ENCODE assay signal across 15 cellular contexts in the genomic region with DNA sequence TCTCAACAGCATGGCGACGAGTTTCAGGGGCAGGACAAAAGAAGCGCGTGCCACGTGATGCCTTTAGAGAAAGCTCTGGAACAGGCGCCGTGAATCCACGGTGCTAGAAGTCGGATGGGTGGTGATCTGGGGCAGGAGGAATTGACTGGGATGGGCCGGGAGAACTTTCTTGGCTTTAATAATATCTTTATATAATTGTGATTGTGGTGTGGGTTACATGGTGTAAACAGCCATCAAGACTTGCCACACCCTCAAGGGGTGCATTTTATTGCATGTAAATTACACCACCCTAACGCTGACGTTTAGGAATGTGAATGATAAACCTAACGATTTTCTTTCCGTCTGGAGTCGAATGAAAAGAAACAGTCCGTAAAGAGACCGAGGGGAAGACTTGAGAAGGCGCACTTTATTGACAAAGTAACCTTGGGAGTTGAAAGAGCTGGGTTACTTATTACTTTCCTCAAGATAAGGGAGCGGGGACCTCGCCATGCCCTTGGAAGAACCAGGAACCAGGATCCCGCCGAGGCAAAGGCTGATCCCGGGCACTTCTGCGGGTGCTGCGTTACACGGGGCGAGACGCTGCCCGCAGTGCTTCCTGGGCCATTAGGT. TPM values are rescaled to one million over a fixed set of nuclear protein-coding genes. Genes with fewer than 3 reads are reported as not detected.
DNase-seq lines count a peak whose midpoint lies in the region; ATAC-seq and TF ChIP-seq lines count a peak whose summit lies in the region.
"Had no signal": no experiment of that assay in that cellular context is flagged by ENCODE, and none has a peak within 500 bp of the region (broad histone marks: within the 10 kb centered on the region; RNA-seq: fewer than 3 reads in every experiment).

No MANE protein-coding gene starts in this region.

- H3K27ac Mint-ChIP-seq in progenitor cell of endocrine pancreas (peak overlapping the region; percentile 96), GM23338 (no peak overlapping the region)
- H3K27ac Mint-ChIP-seq: dendritic cell treated with granulocyte-macrophage colony-stimulating factor and Interleukin-4, amounts not matched to agents 40 ng/mL and 50 ng/mL, for 4 days; naive thymus-derived CD4-positive, alpha-beta T cell; stimulated activated naive CD8-positive, alpha-beta T cell treated with anti-CD3 and anti-CD28 coated beads, Interleukin-15, Interleukin-2, amounts not matched to agents 100 ng/mL and 50 ng/mL, for 24 hours had no signal

- peaks cover 4% of the 10 kb centered on the region for H4K20me1 ChIP-seq in GM23338 (replicated peaks; ENCODE audit: insufficient read depth)

- H3K4me2 ChIP-seq in GM23338 = no peak overlapping the region
- H3K4me2 ChIP-seq: KMS-11 had no signal

- H3K4me1 Mint-ChIP-seq in progenitor cell of endocrine pancreas (ENCODE audit: low read depth) (peaks cover 27% of the 10 kb centered on the region), GM23338 (peaks cover 25% of the 10 kb centered on the region)

- DNase-seq in NCI-H69 (lab: John Stamatoyannopoulos, UW) (peak; percentile 70), epithelial cell of proximal tubule (ENCODE audit: low read depth) (no peak), progenitor cell of endocrine pancreas (ENCODE audit: low spot score, unreplicated experiment) (peak; percentile 58), GM23338 (ENCODE audit: low spot score) (no peak)
- no peak for DNase-seq in stimulated activated CD4-positive, alpha-beta T cell treated with anti-CD3 and anti-CD28 coated beads, Interleukin-4, amount 100 ng/mL, for 4 hours
- DNase-seq in stimulated activated naive CD8-positive, alpha-beta T cell treated with anti-CD3 and anti-CD28 coated beads, Interleukin-15, Interleukin-2, amounts not matched to agents 100 U/mL and 50 U/mL, for 24 hours = no peak
- DNase-seq: activated T-cell treated with anti-CD3 and anti-CD28 coated beads for 4 hours; C1 segment of cervical spinal cord; naive thymus-derived CD4-positive, alpha-beta T cell; NCI-H1417 treated with DMSO at 0.1 percent for 48 hours; NCI-H510A treated with DMSO at 0.1 percent for 48 hours had no signal

- H3K4me1 ChIP-seq in GM23338 (ENCODE audit: insufficient read depth) = peaks cover 18% of the 10 kb centered on the region

- H3K27ac ChIP-seq in GM23338 (ENCODE audit: low read depth) = no peak overlapping the region
- H3K27ac ChIP-seq: KMS-11 had no signal

- peaks cover 3% of the 10 kb centered on the region for H3K27me3 Mint-ChIP-seq in progenitor cell of endocrine pancreas
- H3K27me3 Mint-ChIP-seq in GM23338 (ENCODE audit: insufficient read depth, low read depth, poor library complexity) = peaks cover 22% of the 10 kb centered on the region

- H3K27me3 ChIP-seq in GM23338 (ENCODE audit: insufficient read depth) = peaks cover 29% of the 10 kb centered on the region

- TF ChIP-seq CTCF in epithelial cell of proximal tubule (conservative IDR thresholded peaks at IDR 0.05; ENCODE audit: low read depth, low read length) (no peak), progenitor cell of endocrine pancreas (IDR thresholded peaks at IDR 0.05; ENCODE audit: unreplicated experiment) (no peak), GM23338 (conservative IDR thresholded peaks at IDR 0.05; ENCODE audit: low read depth in 2 of 2) (no peak)

- peak overlapping the region; percentile 45 for H3K4me3 ChIP-seq in epithelial cell of proximal tubule (ENCODE audit: low read depth, low read length)
- H3K4me3 ChIP-seq in GM23338 = no peak overlapping the region

- no peaks in the 10 kb centered on the region for H3K9me3 Mint-ChIP-seq in progenitor cell of endocrine pancreas (ENCODE audit: low read depth)
- H3K9me3 Mint-ChIP-seq in GM23338 = peaks cover 9% of the 10 kb centered on the region
- H3K9me3 Mint-ChIP-seq: dendritic cell treated with granulocyte-macrophage colony-stimulating factor and Interleukin-4, amounts not matched to agents 40 ng/mL and 50 ng/mL, for 4 days; naive thymus-derived CD4-positive, alpha-beta T cell; stimulated activated naive CD8-positive, alpha-beta T cell treated with anti-CD3 and anti-CD28 coated beads, Interleukin-15, Interleukin-2, amounts not matched to agents 100 ng/mL and 50 ng/mL, for 24 hours had no signal

- no peaks in the 10 kb centered on the region for H3K79me2 ChIP-seq in GM23338 (replicated peaks; ENCODE audit: insufficient read depth)

- H3K36me3 ChIP-seq in GM23338 (ENCODE audit: insufficient read depth) = no peaks in the 10 kb centered on the region

- peaks cover 19% of the 10 kb centered on the region for H3F3A ChIP-seq in GM23338 (replicated peaks; ENCODE audit: low read depth)

- peak overlapping the region; percentile 53 for H3K4me3 Mint-ChIP-seq in progenitor cell of endocrine pancreas (ENCODE audit: low read depth)
- no peak overlapping the region; the same call in 2 of the 3 replicates for H3K4me3 Mint-ChIP-seq in GM23338
- H3K4me3 Mint-ChIP-seq: dendritic cell treated with granulocyte-macrophage colony-stimulating factor and Interleukin-4, amounts not matched to agents 40 ng/mL and 50 ng/mL, for 4 days had no signal

- no peak overlapping the region for H2AFZ ChIP-seq in GM23338

- H3K36me3 Mint-ChIP-seq in progenitor cell of endocrine pancreas (ENCODE audit: insufficient read depth) (no peaks in the 10 kb centered on the region), GM23338 (ENCODE audit: low read depth) (no peaks in the 10 kb centered on the region; the same call in 2 of the 3 replicates)
- H3K36me3 Mint-ChIP-seq: naive thymus-derived CD4-positive, alpha-beta T cell had no signal

- no peak for ATAC-seq in GM23338
- ATAC-seq in stimulated activated naive CD8-positive, alpha-beta T cell treated with anti-CD3 and anti-CD28 coated beads, Interleukin-15, Interleukin-2, amounts not matched to agents 100 U/mL and 50 U/mL, for 24 hours = no peak

- H3K9me2 ChIP-seq in GM23338 (ENCODE audit: insufficient read depth) = no peaks in the 10 kb centered on the region

TF ChIP-seq in GM23338, 12 proteins besides CTCF, POLR2A, EP300 and RAD21 (continues in another document):
- TF ChIP-seq STAT1 (IDR thresholded peaks at IDR 0.05; ENCODE audit: unreplicated experiment) (no peak), NANOG (IDR thresholded peaks at IDR 0.05; ENCODE audit: borderline replicate concordance) (no peak), POLR2AphosphoS5 (IDR thresholded peaks at IDR 0.05; ENCODE audit: low read depth) (no peak), ZNF114 (CRISPR knock-in tag; IDR thresholded peaks at IDR 0.05) (no peak), CREB1 (CRISPR knock-in tag; IDR thresholded peaks at IDR 0.05; ENCODE audit: low read depth) (no peak), JUNB (IDR thresholded peaks at IDR 0.05; ENCODE audit: unreplicated experiment) (no peak)
- TF ChIP-seq, protein P1, sequence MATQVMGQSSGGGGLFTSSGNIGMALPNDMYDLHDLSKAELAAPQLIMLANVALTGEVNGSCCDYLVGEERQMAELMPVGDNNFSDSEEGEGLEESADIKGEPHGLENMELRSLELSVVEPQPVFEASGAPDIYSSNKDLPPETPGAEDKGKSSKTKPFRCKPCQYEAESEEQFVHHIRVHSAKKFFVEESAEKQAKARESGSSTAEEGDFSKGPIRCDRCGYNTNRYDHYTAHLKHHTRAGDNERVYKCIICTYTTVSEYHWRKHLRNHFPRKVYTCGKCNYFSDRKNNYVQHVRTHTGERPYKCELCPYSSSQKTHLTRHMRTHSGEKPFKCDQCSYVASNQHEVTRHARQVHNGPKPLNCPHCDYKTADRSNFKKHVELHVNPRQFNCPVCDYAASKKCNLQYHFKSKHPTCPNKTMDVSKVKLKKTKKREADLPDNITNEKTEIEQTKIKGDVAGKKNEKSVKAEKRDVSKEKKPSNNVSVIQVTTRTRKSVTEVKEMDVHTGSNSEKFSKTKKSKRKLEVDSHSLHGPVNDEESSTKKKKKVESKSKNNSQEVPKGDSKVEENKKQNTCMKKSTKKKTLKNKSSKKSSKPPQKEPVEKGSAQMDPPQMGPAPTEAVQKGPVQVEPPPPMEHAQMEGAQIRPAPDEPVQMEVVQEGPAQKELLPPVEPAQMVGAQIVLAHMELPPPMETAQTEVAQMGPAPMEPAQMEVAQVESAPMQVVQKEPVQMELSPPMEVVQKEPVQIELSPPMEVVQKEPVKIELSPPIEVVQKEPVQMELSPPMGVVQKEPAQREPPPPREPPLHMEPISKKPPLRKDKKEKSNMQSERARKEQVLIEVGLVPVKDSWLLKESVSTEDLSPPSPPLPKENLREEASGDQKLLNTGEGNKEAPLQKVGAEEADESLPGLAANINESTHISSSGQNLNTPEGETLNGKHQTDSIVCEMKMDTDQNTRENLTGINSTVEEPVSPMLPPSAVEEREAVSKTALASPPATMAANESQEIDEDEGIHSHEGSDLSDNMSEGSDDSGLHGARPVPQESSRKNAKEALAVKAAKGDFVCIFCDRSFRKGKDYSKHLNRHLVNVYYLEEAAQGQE (IDR thresholded peaks at IDR 0.05; ENCODE audit: unreplicated experiment) = no peak

RNA-seq across cellular contexts. Expression of a gene that starts 8.5 kb away (rescaled TPM):
- 2.2 and 4.9 TPM in 2 replicates for total RNA-seq in epithelial cell of proximal tubule
- 24.0 and 27.1 TPM in 2 replicates for total RNA-seq in progenitor cell of endocrine pancreas
- total RNA-seq in GM23338 (2014; rRNA removed; shearing (Covaris generic)) = 39.0 and 55.1 TPM in 2 replicates
- polyA plus RNA-seq in GM23338 (2016; fragmentation: Nextera tagmentation; extraction: Ambion mirVana) = 4.0 and 4.8 TPM in 2 replicates
- polyA plus RNA-seq: naive thymus-derived CD4-positive, alpha-beta T cell had no signal

RNA-seq across cellular contexts. Expression of a gene that starts 16.1 kb away (rescaled TPM):
- 48.5 and 56.1 TPM in 2 replicates for total RNA-seq in epithelial cell of proximal tubule
- 8.0 and 8.5 TPM in 2 replicates for total RNA-seq in progenitor cell of endocrine pancreas
- 14.4 and 19.0 TPM in 2 replicates for total RNA-seq in GM23338 (2014; rRNA removed; shearing (Covaris generic))
- 2.0 and 2.1 TPM in 2 replicates for polyA plus RNA-seq in GM23338 (2016; fragmentation: Nextera tagmentation; extraction: Ambion mirVana)

RNA-seq across cellular contexts. Expression of a gene that starts 38.5 kb away (rescaled TPM):
- total RNA-seq in epithelial cell of proximal tubule (47.7 and 71.0 TPM in 2 replicates), progenitor cell of endocrine pancreas (62.3 and 63.3 TPM in 2 replicates)
- 79.5 and 97.3 TPM in 2 replicates for total RNA-seq in GM23338 (2014; rRNA removed; shearing (Covaris generic))
- 30.0 and 31.2 TPM in 2 replicates for polyA plus RNA-seq in GM23338 (2016; fragmentation: Nextera tagmentation; extraction: Ambion mirVana)

RNA-seq across cellular contexts. Expression of a gene that starts 42.5 kb away (rescaled TPM):
- not detected in 2 replicates for total RNA-seq in epithelial cell of proximal tubule
- not detected in 2 replicates for total RNA-seq in progenitor cell of endocrine pancreas
- not detected in 2 replicates for total RNA-seq in GM23338 (2014; rRNA removed; shearing (Covaris generic))
- polyA plus RNA-seq in GM23338 (2016; fragmentation: Nextera tagmentation; extraction: Ambion mirVana) = not detected in 2 replicates
- total RNA-seq: naive thymus-derived CD4-positive, alpha-beta T cell; sciatic nerve had no signal
- polyA plus RNA-seq: naive thymus-derived CD4-positive, alpha-beta T cell had no signal

RNA-seq across cellular contexts. Expression of a gene that starts 52.5 kb away (rescaled TPM):
- 725 and 1,240 TPM in 2 replicates for total RNA-seq in epithelial cell of proximal tubule
- 233 and 245 TPM in 2 replicates for total RNA-seq in progenitor cell of endocrine pancreas
- 334 and 374 TPM in 2 replicates for total RNA-seq in GM23338 (2014; rRNA removed; shearing (Covaris generic))
- 389 and 408 TPM in 2 replicates for polyA plus RNA-seq in GM23338 (2016; fragmentation: Nextera tagmentation; extraction: Ambion mirVana)

Comparison
In these comparisons a context has a peak if more than half of its experiments do, and no peak if none do; other contexts are left out.
1. DNase-seq: peak in NCI-H69 (single experiment) and progenitor cell of endocrine pancreas (single experiment); none in epithelial cell of proximal tubule (single experiment), stimulated activated CD4-positive, alpha-beta T cell treated with anti-CD3 and anti-CD28 coated beads, Interleukin-4, amount 100 ng/mL, for 4 hours (0 of 2), GM23338 (single experiment) and stimulated activated naive CD8-positive, alpha-beta T cell treated with anti-CD3 and anti-CD28 coated beads, Interleukin-15, Interleukin-2, amounts not matched to agents 100 U/mL and 50 U/mL, for 24 hours (single experiment).